ENCODE assay signal across 21 cellular contexts in the genomic region with DNA sequence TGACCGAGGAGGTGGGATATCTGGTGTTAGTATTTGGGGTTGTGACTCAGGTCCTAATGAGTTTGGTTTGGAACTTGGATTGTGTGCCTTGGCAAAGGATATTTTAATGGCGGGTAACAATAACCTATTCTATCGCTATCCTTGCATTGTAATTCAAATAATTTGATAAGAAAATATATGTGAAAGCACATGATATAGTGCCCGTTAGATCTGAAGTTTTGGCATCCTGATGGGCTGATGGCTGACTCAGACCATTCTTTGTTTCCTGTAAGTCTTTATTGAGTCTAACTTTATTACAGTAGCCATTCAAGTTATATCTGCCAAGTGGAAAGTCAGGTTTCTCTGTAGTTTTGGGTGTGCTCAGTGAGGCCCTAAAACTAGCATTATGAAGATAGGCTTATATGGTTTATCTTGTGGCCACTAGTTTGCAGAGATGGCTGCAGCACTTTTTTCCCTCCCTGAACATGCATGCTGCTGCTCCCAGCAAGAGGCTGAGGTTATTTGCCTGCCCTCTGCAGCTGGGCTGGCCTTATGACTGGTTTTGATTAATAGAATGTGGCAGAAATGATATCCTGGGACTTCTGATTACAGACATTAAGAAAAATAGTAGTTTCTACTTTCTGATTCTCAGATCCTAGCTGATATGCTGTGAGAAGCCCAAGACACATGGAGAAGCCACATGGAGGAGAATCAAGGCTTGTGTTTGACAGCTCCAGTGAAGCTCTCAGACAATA. TPM values are rescaled to one million over a fixed set of nuclear protein-coding genes. Genes with fewer than 3 reads are reported as not detected.
DNase-seq lines count a peak whose midpoint lies in the region; ATAC-seq and TF ChIP-seq lines count a peak whose summit lies in the region.
"Had no signal": no experiment of that assay in that cellular context is flagged by ENCODE, and none has a peak within 500 bp of the region (broad histone marks: within the 10 kb centered on the region; RNA-seq: fewer than 3 reads in every experiment).

No MANE protein-coding gene starts in this region.

- no peaks in the 10 kb centered on the region for H3K27me3 ChIP-seq in SK-N-SH (ENCODE audit: insufficient read depth)

- DNase-seq in SK-N-SH (no peak), cardiac fibroblast (ENCODE audit: low read depth in 2 of 2) (peak; percentile 6 to 22), fibroblast of the aortic adventitia (ENCODE audit: low read depth) (peak; percentile 73), NCI-H2196 (lab: John Stamatoyannopoulos, UW; ENCODE audit: unreplicated experiment) (no peak), UCSD-AML1 (lab: John Stamatoyannopoulos, UW; ENCODE audit: unreplicated experiment) (no peak)
- DNase-seq: DND-41; Kasumi-1; NCI-H1105 treated with DMSO at 0.1 percent for 48 hours; NCI-H1694; NCI-H2081 treated with DMSO at 0.1 percent for 48 hours; NCI-H748 treated with DMSO at 0.1 percent for 48 hours; NK-92 treated with Interleukin-12 subunit alpha and Interleukin-12 subunit beta, amount 100 ng/mL, for 24 hours; SHP77 had no signal

- no peaks in the 10 kb centered on the region for H3K9me2 ChIP-seq in SK-N-SH

- peaks cover 0 to 2% of the 10 kb centered on the region in 2 experiments; a peak in 2 of 4 replicates for H3K4me1 ChIP-seq in SK-N-SH (ENCODE audit: control insufficient read depth in 1 of 2, insufficient read depth in 2 of 2, low read depth in 1 of 2, low read length in 1 of 2)

- H3K79me2 ChIP-seq in SK-N-SH (ENCODE audit: insufficient read depth) = no peaks in the 10 kb centered on the region

- H3K4me3 ChIP-seq in SK-N-SH (ENCODE audit: low read depth in 2 of 2, low read length in 1 of 2) (no peak overlapping the region), cardiac fibroblast (replicated peaks in 1 of 2; ENCODE audit: low read depth in 2 of 2, low read length in 2 of 2) (no peak overlapping the region), fibroblast of the aortic adventitia (ENCODE audit: low read depth, low read length) (no peak overlapping the region)
- H3K4me3 ChIP-seq: HAP-1 had no signal

- CTCF ChIA-PET in SK-N-SH (lab: Yijun Ruan, JAX) = interaction anchor here (0.9 to 1.3 kb wide), 2 partner anchors 40 to 52 kb away, joined by 3 to 4 read pairs; no protein-coding TSS in a partner anchor

- TF ChIP-seq RAD21 in SK-N-SH (IDR thresholded peaks at IDR 0.05; ENCODE audit: low read length) = no peak

- POLR2A ChIA-PET in SK-N-SH (lab: Yijun Ruan, JAX) = no interaction called here

- no peak for TF ChIP-seq CTCF in SK-N-SH (IDR thresholded peaks at IDR 0.05)
- no peak for TF ChIP-seq CTCF in cardiac fibroblast (IDR thresholded peaks at IDR 0.05; ENCODE audit: low read depth, low read length)
- no peak for TF ChIP-seq CTCF in fibroblast of the aortic adventitia (IDR thresholded peaks at IDR 0.05; ENCODE audit: insufficient read depth, low read length)

- no peak overlapping the region for H2AFZ ChIP-seq in SK-N-SH (ENCODE audit: low read depth)

- H4K20me1 ChIP-seq in SK-N-SH (ENCODE audit: insufficient read depth) = no peaks in the 10 kb centered on the region

- H3K36me3 ChIP-seq in SK-N-SH (replicated peaks in 1 of 2; ENCODE audit: control insufficient read depth in 1 of 2, insufficient read depth in 2 of 2, low read length in 1 of 2) = no peaks in the 10 kb centered on the region
- H3K36me3 ChIP-seq: HAP-1 had no signal

- H3K4me2 ChIP-seq in SK-N-SH = no peak overlapping the region

- no peak for TF ChIP-seq EP300 in SK-N-SH (IDR thresholded peaks at IDR 0.05; ENCODE audit: borderline replicate concordance in 1 of 2, low read depth in 1 of 2, low read length in 1 of 2)

- no peaks in the 10 kb centered on the region for H3F3A ChIP-seq in SK-N-SH (replicated peaks; ENCODE audit: insufficient read depth)

- WGBS in SK-N-SH (ENCODE audit: low lambda C conversion rate) = 75% methylated on average over 4 of the region's 4 CpGs

- no peak overlapping the region for H3K27ac ChIP-seq in SK-N-SH (ENCODE audit: low read depth in 2 of 2, low read length in 1 of 2)
- H3K27ac ChIP-seq: 22Rv1 had no signal

- H3K9me3 ChIP-seq in SK-N-SH = no peaks in the 10 kb centered on the region
- H3K9me3 ChIP-seq: HAP-1 had no signal

- H3K9ac ChIP-seq in SK-N-SH = no peak overlapping the region

- peak; percentile 72; the same call in 2 of the 3 replicates for ATAC-seq in SK-N-SH treated with all-trans-retinoic acid at 6 μM for 48 hours
- ATAC-seq in HG02852 (IDR thresholded peaks at IDR 0.05; ENCODE audit: unreplicated experiment) = no peak
- no peak for ATAC-seq in activated CD4-positive, CD25-positive, alpha-beta regulatory T cell treated with anti-CD3 and anti-CD28 coated beads, Interleukin-2, amount 50 U/mL, for 24 hours

TF ChIP-seq in SK-N-SH treated with all-trans-retinoic acid at 6 μM for 48 hours, 23 proteins besides CTCF, POLR2A, EP300 and RAD21 (continues in another document):
- TF ChIP-seq ISL1 (CRISPR knock-in tag; IDR thresholded peaks at IDR 0.05) = no peak
- no peak for TF ChIP-seq ZNF565 (CRISPR knock-in tag; conservative IDR thresholded peaks at IDR 0.05; ENCODE audit: low read depth)
- TF ChIP-seq, protein P1, sequence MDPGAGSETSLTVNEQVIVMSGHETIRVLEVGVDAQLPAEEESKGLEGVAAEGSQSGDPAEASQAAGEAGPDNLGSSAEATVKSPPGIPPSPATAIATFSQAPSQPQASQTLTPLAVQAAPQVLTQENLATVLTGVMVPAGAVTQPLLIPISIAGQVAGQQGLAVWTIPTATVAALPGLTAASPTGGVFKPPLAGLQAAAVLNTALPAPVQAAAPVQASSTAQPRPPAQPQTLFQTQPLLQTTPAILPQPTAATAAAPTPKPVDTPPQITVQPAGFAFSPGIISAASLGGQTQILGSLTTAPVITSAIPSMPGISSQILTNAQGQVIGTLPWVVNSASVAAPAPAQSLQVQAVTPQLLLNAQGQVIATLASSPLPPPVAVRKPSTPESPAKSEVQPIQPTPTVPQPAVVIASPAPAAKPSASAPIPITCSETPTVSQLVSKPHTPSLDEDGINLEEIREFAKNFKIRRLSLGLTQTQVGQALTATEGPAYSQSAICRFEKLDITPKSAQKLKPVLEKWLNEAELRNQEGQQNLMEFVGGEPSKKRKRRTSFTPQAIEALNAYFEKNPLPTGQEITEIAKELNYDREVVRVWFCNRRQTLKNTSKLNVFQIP (CRISPR knock-in tag; IDR thresholded peaks at IDR 0.05; ENCODE audit: borderline replicate concordance, low read depth) = no peak
- no peak for TF ChIP-seq ARNTL (CRISPR knock-in tag; IDR thresholded peaks at IDR 0.05; ENCODE audit: borderline replicate concordance, low read depth)
- no peak for TF ChIP-seq CREB5 (CRISPR knock-in tag; IDR thresholded peaks at IDR 0.05; ENCODE audit: low read depth)

TF ChIP-seq in SK-N-SH, 30 proteins besides CTCF, POLR2A, EP300 and RAD21 (continues in another document):
- no peak for TF ChIP-seq NFIC (IDR thresholded peaks at IDR 0.05; ENCODE audit: borderline replicate concordance)
- no peak for TF ChIP-seq GABPA (IDR thresholded peaks at IDR 0.05; ENCODE audit: low read depth)
- TF ChIP-seq POLR2AphosphoS5 (IDR thresholded peaks at IDR 0.05; ENCODE audit: low read depth, low read length) = no peak
- no peak for TF ChIP-seq SMC3 (IDR thresholded peaks at IDR 0.05; ENCODE audit: low read depth, low read length)
- TF ChIP-seq TAF1 (IDR thresholded peaks at IDR 0.05; ENCODE audit: borderline replicate concordance, low read depth, low read length) = no peak
- TF ChIP-seq GATA2 (CRISPR knock-in tag; IDR thresholded peaks at IDR 0.05) = no peak
- no peak for TF ChIP-seq RCOR1 (IDR thresholded peaks at IDR 0.05; ENCODE audit: low read length)
- TF ChIP-seq FOXM1 (IDR thresholded peaks at IDR 0.05; ENCODE audit: low read depth) = no peak
- no peak for TF ChIP-seq NRF1 (IDR thresholded peaks at IDR 0.05; ENCODE audit: low read depth, low read length)
- no peak for TF ChIP-seq SIN3A (IDR thresholded peaks at IDR 0.05; ENCODE audit: borderline replicate concordance, low read depth, low read length)
- TF ChIP-seq EZH2phosphoT487 (IDR thresholded peaks at IDR 0.05; ENCODE audit: borderline replicate concordance, low read depth) = no peak
- no peak for TF ChIP-seq TCF12 (IDR thresholded peaks at IDR 0.05)
- no peak for TF ChIP-seq REST (IDR thresholded peaks at IDR 0.05; ENCODE audit: low read depth, low read length)
- TF ChIP-seq MEF2A (IDR thresholded peaks at IDR 0.05; ENCODE audit: borderline replicate concordance, low read depth) = no peak

RNA-seq across cellular contexts. Expression of gene CFAP95, which starts 46.6 kb away (rescaled TPM):
- not detected in 2 replicates for polyA plus RNA-seq in SK-N-SH (2012; rRNA removed)
- polyA plus RNA-seq in SK-N-SH (2012; cell fraction: cytosol; rRNA removed) = 0.04 TPM in 1 of 2 replicates, not detected in the other
- not detected in 2 replicates for polyA plus RNA-seq in SK-N-SH (2012; cell fraction: nucleus; rRNA removed)
- total RNA-seq in fibroblast of the aortic adventitia (ENCODE audit: low replicate concordance) = not detected in 2 replicates
- total RNA-seq: NCI-H460, OCI-LY7 had no signal
- polyA plus RNA-seq: AG04450 had no signal

Comparison
In these comparisons a context has a peak if more than half of its experiments do, and no peak if none do; other contexts are left out.
1. DNase-seq: peak in cardiac fibroblast (2 of 2) and fibroblast of the aortic adventitia (single experiment); none in SK-N-SH (single experiment), NCI-H2196 (single experiment) and UCSD-AML1 (single experiment).